ENCODE assay signal across 22 cellular contexts in the genomic region with DNA sequence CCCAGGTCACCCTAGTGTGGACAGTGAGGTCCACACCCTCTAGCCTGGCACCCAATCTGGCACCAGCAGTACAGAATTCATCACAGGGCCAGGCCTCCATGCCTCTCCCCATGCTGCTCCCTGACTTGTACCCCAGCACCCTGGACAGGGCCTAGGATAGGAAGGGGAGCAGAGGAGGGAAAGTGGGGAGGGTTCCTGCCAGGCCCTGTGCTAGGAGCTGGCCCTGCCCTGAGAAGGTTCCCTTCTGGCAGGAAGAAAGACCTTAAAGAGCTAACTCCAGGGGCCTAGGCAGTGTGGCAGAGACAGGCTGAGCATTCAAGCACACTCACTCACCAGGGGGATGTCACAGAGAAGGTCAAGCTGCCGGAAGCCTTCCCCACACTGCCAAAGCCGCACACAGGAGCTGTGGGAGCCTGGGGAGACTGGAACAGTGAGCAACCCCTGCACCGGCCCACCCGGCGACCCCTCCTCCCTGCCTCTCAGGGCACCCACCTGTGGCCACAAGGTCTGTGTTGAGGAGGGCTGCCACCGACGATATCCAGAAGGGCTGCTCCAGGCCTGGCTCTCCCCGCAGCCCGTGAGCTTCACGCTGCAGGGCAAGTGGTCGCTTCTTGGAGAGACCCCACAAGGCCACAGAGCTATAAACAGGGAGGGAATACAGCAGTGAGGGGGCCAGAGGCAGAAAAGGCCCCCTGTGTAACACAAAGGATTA. TPM values are rescaled to one million over a fixed set of nuclear protein-coding genes. Genes with fewer than 3 reads are reported as not detected.
DNase-seq lines count a peak whose midpoint lies in the region; ATAC-seq, FAIRE-seq and TF ChIP-seq lines count a peak whose summit lies in the region.
"Had no signal": no experiment of that assay in that cellular context is flagged by ENCODE, and none has a peak within 500 bp of the region (broad histone marks: within the 10 kb centered on the region; RNA-seq: fewer than 3 reads in every experiment).

No MANE protein-coding gene starts in this region.

- no peak overlapping the region for H2AFZ ChIP-seq in GM12878 (ENCODE audit: control insufficient read depth, low read depth, low read length)
- H2AFZ ChIP-seq: GM23248 had no signal

- DNase-seq in Right ventricle myocardium superior (peak; percentile 28), heart left ventricle (no peak), GM12878 (ENCODE audit: low read depth, low spot score) (no peak), posterior vena cava (ENCODE audit: low spot score) (peak; percentile 69), SIG-M5 (lab: John Stamatoyannopoulos, UW) (no peak), SKM-1 (lab: John Stamatoyannopoulos, UW; ENCODE audit: unreplicated experiment) (no peak), NCI-H187 (lab: John Stamatoyannopoulos, UW) (no peak), NCI-H1105 (lab: John Stamatoyannopoulos, UW) (no peak)
- DNase-seq: AML-193, DMS79, GM23248, MG63, NCI-H1092 treated with DMSO at 0.1 percent for 48 hours, NCI-H187 treated with DMSO at 0.1 percent for 48 hours, NCI-H446, NCI-H748 treated with DMSO at 0.1 percent for 48 hours had no signal

- in situ Hi-C loops in GM12878 (cut with MboI): no loop called here

- peaks cover 5% of the 10 kb centered on the region for H3K79me2 ChIP-seq in GM12878 (ENCODE audit: control insufficient read depth, insufficient read depth, low read length)

- SMC1A ChIA-PET in GM12878 (lab: Charles Lee; ENCODE audit: uncharacterized antibody, unreplicated experiment): no interaction called here

- no peak for ATAC-seq in Right ventricle myocardium superior (ENCODE audit: poor library complexity)
- no peak for ATAC-seq in heart left ventricle
- no peak for ATAC-seq in GM12878
- ATAC-seq: Panc1, Right ventricle myocardium inferior had no signal

- no peaks in the 10 kb centered on the region for H3K27me3 ChIP-seq in heart left ventricle
- no peaks in the 10 kb centered on the region for H3K27me3 ChIP-seq in GM12878 (replicated peaks in 1 of 2; ENCODE audit: control insufficient read depth in 2 of 2, insufficient read depth in 2 of 2, low read length in 1 of 2)
- H3K27me3 ChIP-seq: MG63 had no signal

- TF ChIP-seq CTCF in heart left ventricle (IDR thresholded peaks at IDR 0.05) (no peak), GM12878 (IDR thresholded peaks at IDR 0.05 in 2 of 3, conservative IDR thresholded peaks at IDR 0.05 in 1 of 3; ENCODE audit: control insufficient read depth in 2 of 3, extremely low read depth in 1 of 3, insufficient read depth in 1 of 3, low read depth in 3 of 3, low read length in 3 of 3) (no peak)

- CTCF ChIA-PET in GM12878 (lab: Yijun Ruan, JAX): no interaction called here

- no peak for TF ChIP-seq EP300 in GM12878 (IDR thresholded peaks at IDR 0.05; ENCODE audit: borderline replicate concordance in 1 of 2, control insufficient read depth in 1 of 2, low read depth in 2 of 2, low read length in 2 of 2)

- BruUV-seq in GM12878 (replicated peaks; lab: Mats Ljungman, UMichigan): no TSS peak

- H3K9me3 ChIP-seq in heart left ventricle: no peaks in the 10 kb centered on the region
- no peaks in the 10 kb centered on the region for H3K9me3 ChIP-seq in GM12878 (replicated peaks; ENCODE audit: control insufficient read depth, insufficient read depth, low read length)
- H3K9me3 ChIP-seq: MG63 had no signal

- H4K20me1 ChIP-seq in GM12878 (ENCODE audit: control insufficient read depth, insufficient read depth): no peaks in the 10 kb centered on the region

- H3K27ac ChIP-seq in heart left ventricle (no peak overlapping the region), GM12878 (ENCODE audit: control insufficient read depth, insufficient read depth) (no peak overlapping the region)
- H3K27ac ChIP-seq: GM23248 had no signal

- H3K4me3 ChIP-seq in heart left ventricle (no peak overlapping the region), GM12878 (no peak overlapping the region)
- H3K4me3 ChIP-seq: GM23248, MG63 had no signal

- TF ChIP-seq RAD21 in GM12878 (IDR thresholded peaks at IDR 0.05; ENCODE audit: insufficient read depth, low read depth, low read length): no peak

- intact Hi-C loops in Right ventricle myocardium superior (cut with DNase I) (no loop called here), heart left ventricle (cut with DNase I) (no loop called here), GM12878 (cut with micrococcal nuclease; ENCODE audit: unreplicated experiment) (no loop called here), posterior vena cava (cut with DNase I) (no loop called here)

- FAIRE-seq in GM12878 (lab: Jason Lieb, UNC): no peak
- FAIRE-seq: A204.1, G401.6, GM12892, GM19239 had no signal

- RAD21 ChIA-PET in GM12878 (lab: Charles Lee; ENCODE audit: unreplicated experiment): no interaction called here

- H3K36me3 ChIP-seq in heart left ventricle (peaks cover 0 to 68% (median 48%) of the 10 kb centered on the region in 9 donors), GM12878 (ENCODE audit: control insufficient read depth in 2 of 2, insufficient read depth in 2 of 2, low read length in 1 of 2) (peaks cover 15 to 40% of the 10 kb centered on the region in 2 experiments)

- POLR2A ChIA-PET in GM12878 (lab: Charles Lee): no interaction called here

- no peak overlapping the region for H3K4me2 ChIP-seq in GM12878 (ENCODE audit: control insufficient read depth, insufficient read depth)

- H3K4me1 ChIP-seq in heart left ventricle (no peaks in the 10 kb centered on the region), GM12878 (ENCODE audit: control insufficient read depth, insufficient read depth, low read length) (no peaks in the 10 kb centered on the region; the same call in 1 of the 2 replicates)

- 89 to 98% (median 95%) methylated on average over 11 of the region's 11 CpGs for WGBS in heart left ventricle, 4 donors
- WGBS in GM12878 (ENCODE audit: insufficient coverage, insufficient replicate concordance, low lambda C conversion rate, missing lambda C conversion rate): 98% methylated on average over 11 of the region's 11 CpGs

- TF ChIP-seq POLR2A in heart left ventricle (IDR thresholded peaks at IDR 0.05) (no peak), GM12878 (IDR thresholded peaks at IDR 0.05; ENCODE audit: low read depth, low read length) (no peak)

- no peak overlapping the region for H3K9ac ChIP-seq in GM12878 (ENCODE audit: control insufficient read depth, insufficient read depth, low read length)
- H3K9ac ChIP-seq: GM23248 had no signal

RNA-seq across cellular contexts. Expression of a gene that starts 7.4 kb away (rescaled TPM):
- total RNA-seq in Right ventricle myocardium superior: 8.9 TPM
- 10 to 100 TPM in 5 of 9 donors, 1 to 10 TPM in 4; 6.1 to 14.7 (median 10.2) TPM for total RNA-seq in heart left ventricle
- 10 to 100 TPM; 12.4 to 30.8 TPM for polyA plus RNA-seq in heart left ventricle
- 5.5 and 6.0 TPM in 2 replicates for total RNA-seq in GM12878 (2013; cell fraction: nucleolus; rRNA removed)
- total RNA-seq in GM12878 (2014; rRNA removed): 43.1 and 53.2 TPM in 2 replicates
- total RNA-seq in GM12878 (2014; rRNA removed; fragmentation: Illumina TruSeq; extraction: Trizol): 29.8 and 34.1 TPM in 2 replicates
- total RNA-seq in GM12878 (2021): 55.2 and 56.0 TPM in 2 replicates
- polyA plus RNA-seq in GM12878 (2011; ENCODE audit: low read depth): 12.3 TPM
- 8.5 and 19.5 TPM in 2 replicates for polyA plus RNA-seq in GM12878 (2011; rRNA removed)
- polyA plus RNA-seq in GM12878 (2011; cell fraction: cytosol; rRNA removed): 33.7 and 42.1 TPM in 2 replicates
- 37.6 and 55.8 TPM in 2 replicates for polyA plus RNA-seq in GM12878 (2011; cell fraction: nucleus; rRNA removed)
- 20.1 and 23.0 TPM in 2 replicates for polyA plus RNA-seq in GM12878 (2012)
- 6.6 and 30.6 TPM in 2 replicates for polyA plus RNA-seq in GM12878 (2014; fragmentation: Illumina TruSeq; extraction: Trizol)
- 10 to 100 TPM in 1 of 2 experiments, 1 to 10 TPM in 1; 4.7 to 10.6 TPM for polyA plus RNA-seq in GM12878 (2014; fragmentation: Nextera tagmentation; extraction: Ambion mirVana)
- polyA plus RNA-seq in GM12878 (2014; rRNA removed): 49.3 and 54.3 TPM in 2 replicates
- polyA plus RNA-seq in GM12878 (2016; fragmentation: Nextera tagmentation; extraction: Ambion mirVana): 10 to 100 TPM; 83.1 to 91.5 TPM
- 17.0 and 28.4 TPM in 2 replicates for polyA minus RNA-seq in GM12878 (2011; rRNA and poly(A)+ RNA removed)
- polyA minus RNA-seq in GM12878 (2011; cell fraction: cytosol; rRNA and poly(A)+ RNA removed): 12.2 and 13.9 TPM in 2 replicates
- 3.9 and 7.7 TPM in 2 replicates for polyA minus RNA-seq in GM12878 (2011; cell fraction: nucleus; rRNA and poly(A)+ RNA removed)
- 10 to 100 TPM; 13.4 to 14.9 TPM for total RNA-seq in posterior vena cava

RNA-seq across cellular contexts. Expression of a gene that starts 7.9 kb away (rescaled TPM):
- 18.1 TPM for total RNA-seq in Right ventricle myocardium superior
- total RNA-seq in heart left ventricle: 10 to 100 TPM; 11.0 to 37.5 (median 14.5) TPM
- polyA plus RNA-seq in heart left ventricle: 1 to 10 TPM; 7.0 to 9.1 TPM
- 32.7 and 38.5 TPM in 2 replicates for total RNA-seq in GM12878 (2013; cell fraction: nucleolus; rRNA removed)
- total RNA-seq in GM12878 (2014; rRNA removed): 23.7 and 25.1 TPM in 2 replicates
- 13.6 and 16.0 TPM in 2 replicates for total RNA-seq in GM12878 (2014; rRNA removed; fragmentation: Illumina TruSeq; extraction: Trizol)
- total RNA-seq in GM12878 (2021): 19.9 and 28.0 TPM in 2 replicates
- 11.2 TPM for polyA plus RNA-seq in GM12878 (2011; ENCODE audit: low read depth)
- polyA plus RNA-seq in GM12878 (2011; rRNA removed): 12.9 and 20.5 TPM in 2 replicates
- polyA plus RNA-seq in GM12878 (2011; cell fraction: cytosol; rRNA removed): 22.3 and 29.9 TPM in 2 replicates
- 185 and 199 TPM in 2 replicates for polyA plus RNA-seq in GM12878 (2011; cell fraction: nucleus; rRNA removed)
- 22.7 and 23.8 TPM in 2 replicates for polyA plus RNA-seq in GM12878 (2012)
- polyA plus RNA-seq in GM12878 (2014; fragmentation: Illumina TruSeq; extraction: Trizol): 7.8 and 20.0 TPM in 2 replicates
- 1 to 10 TPM; 2.1 to 2.2 TPM for polyA plus RNA-seq in GM12878 (2014; fragmentation: Nextera tagmentation; extraction: Ambion mirVana)
- polyA plus RNA-seq in GM12878 (2014; rRNA removed): 31.2 and 35.5 TPM in 2 replicates
- 10 to 100 TPM; 17.8 to 19.0 TPM for polyA plus RNA-seq in GM12878 (2016; fragmentation: Nextera tagmentation; extraction: Ambion mirVana)
- 7.3 and 13.4 TPM in 2 replicates for polyA minus RNA-seq in GM12878 (2011; rRNA and poly(A)+ RNA removed)
- 6.7 and 8.5 TPM in 2 replicates for polyA minus RNA-seq in GM12878 (2011; cell fraction: cytosol; rRNA and poly(A)+ RNA removed)
- 19.3 and 29.7 TPM in 2 replicates for polyA minus RNA-seq in GM12878 (2011; cell fraction: nucleus; rRNA and poly(A)+ RNA removed)
- 10 to 100 TPM; 16.5 to 22.3 TPM for total RNA-seq in posterior vena cava

RNA-seq across cellular contexts. Expression of a gene that starts 20.9 kb away (rescaled TPM):
- total RNA-seq in Right ventricle myocardium superior: not detected
- total RNA-seq in heart left ventricle: under 1 TPM in 5 of 9 donors, not detected in 4; 0.13 to 0.27 (median 0.21) TPM
- polyA plus RNA-seq in heart left ventricle: under 1 TPM; 0.06 to 0.11 TPM
- not detected in 2 replicates for total RNA-seq in GM12878 (2013; cell fraction: nucleolus; rRNA removed)
- total RNA-seq in GM12878 (2014; rRNA removed): not detected in 2 replicates
- not detected in 2 replicates for total RNA-seq in GM12878 (2014; rRNA removed; fragmentation: Illumina TruSeq; extraction: Trizol)
- total RNA-seq in GM12878 (2021): not detected in 2 replicates
- polyA plus RNA-seq in GM12878 (2011; ENCODE audit: low read depth): not detected
- polyA plus RNA-seq in GM12878 (2011; rRNA removed): not detected in 2 replicates
- not detected in 2 replicates for polyA plus RNA-seq in GM12878 (2011; cell fraction: cytosol; rRNA removed)
- polyA plus RNA-seq in GM12878 (2011; cell fraction: nucleus; rRNA removed): 0.07 TPM in 1 of 2 replicates, not detected in the other
- polyA plus RNA-seq in GM12878 (2012): 0.06 and 0.07 TPM in 2 replicates
- not detected in 2 replicates for polyA plus RNA-seq in GM12878 (2014; fragmentation: Illumina TruSeq; extraction: Trizol)
- not detected for polyA plus RNA-seq in GM12878 (2014; fragmentation: Nextera tagmentation; extraction: Ambion mirVana)
- not detected in 2 replicates for polyA plus RNA-seq in GM12878 (2014; rRNA removed)
- polyA plus RNA-seq in GM12878 (2016; fragmentation: Nextera tagmentation; extraction: Ambion mirVana): not detected
- not detected in 2 replicates for polyA minus RNA-seq in GM12878 (2011; rRNA and poly(A)+ RNA removed)
- not detected in 2 replicates for polyA minus RNA-seq in GM12878 (2011; cell fraction: cytosol; rRNA and poly(A)+ RNA removed)
- polyA minus RNA-seq in GM12878 (2011; cell fraction: nucleus; rRNA and poly(A)+ RNA removed): 0.19 TPM in 1 of 2 replicates, not detected in the other
- not detected for total RNA-seq in posterior vena cava
- total RNA-seq: GM23248 had no signal
- polyA plus RNA-seq: GM23248 had no signal

RNA-seq across cellular contexts. Expression of a gene that starts 31.1 kb away (rescaled TPM):
- total RNA-seq in Right ventricle myocardium superior (not detected), heart left ventricle (not detected), GM12878 (2014; rRNA removed) (not detected in 2 replicates), GM12878 (2014; rRNA removed; fragmentation: Illumina TruSeq; extraction: Trizol) (not detected in 2 replicates), GM12878 (2021) (not detected in 2 replicates), posterior vena cava (not detected)
- polyA plus RNA-seq in heart left ventricle (not detected), GM12878 (2011; rRNA removed) (not detected in 2 replicates), GM12878 (2014; fragmentation: Illumina TruSeq; extraction: Trizol) (not detected in 2 replicates), GM12878 (2014; fragmentation: Nextera tagmentation; extraction: Ambion mirVana) (not detected), GM12878 (2014; rRNA removed) (not detected in 2 replicates), GM12878 (2016; fragmentation: Nextera tagmentation; extraction: Ambion mirVana) (not detected)
- total RNA-seq in GM12878 (2013; cell fraction: nucleolus; rRNA removed): not detected in 2 replicates
- not detected for polyA plus RNA-seq in GM12878 (2011; ENCODE audit: low read depth)
- polyA plus RNA-seq in GM12878 (2011; cell fraction: cytosol; rRNA removed): not detected in 2 replicates
- not detected in 2 replicates for polyA plus RNA-seq in GM12878 (2011; cell fraction: nucleus; rRNA removed)
- not detected in 2 replicates for polyA plus RNA-seq in GM12878 (2012)
- polyA minus RNA-seq in GM12878 (2011; rRNA and poly(A)+ RNA removed): not detected in 2 replicates
- not detected in 2 replicates for polyA minus RNA-seq in GM12878 (2011; cell fraction: cytosol; rRNA and poly(A)+ RNA removed)
- not detected in 2 replicates for polyA minus RNA-seq in GM12878 (2011; cell fraction: nucleus; rRNA and poly(A)+ RNA removed)
- total RNA-seq: GM23248, Right ventricle myocardium inferior had no signal
- polyA plus RNA-seq: GM23248 had no signal

RNA-seq across cellular contexts. Expression of a gene that starts 33.0 kb away (rescaled TPM):
- 64.1 TPM for total RNA-seq in Right ventricle myocardium superior
- 100 to 1,000 TPM in 2 of 9 donors, 10 to 100 TPM in 7; 55.4 to 149 (median 63.9) TPM for total RNA-seq in heart left ventricle
- polyA plus RNA-seq in heart left ventricle: 100 to 1,000 TPM in 1 of 2 donors, 10 to 100 TPM in 1; 64.8 to 101 TPM
- total RNA-seq in GM12878 (2013; cell fraction: nucleolus; rRNA removed): 7.2 and 8.2 TPM in 2 replicates
- total RNA-seq in GM12878 (2014; rRNA removed): 10.7 and 11.5 TPM in 2 replicates
- total RNA-seq in GM12878 (2014; rRNA removed; fragmentation: Illumina TruSeq; extraction: Trizol): 4.2 and 4.7 TPM in 2 replicates
- 13.3 and 14.5 TPM in 2 replicates for total RNA-seq in GM12878 (2021)
- polyA plus RNA-seq in GM12878 (2011; ENCODE audit: low read depth): 4.1 TPM
- polyA plus RNA-seq in GM12878 (2011; rRNA removed): 2.7 and 4.2 TPM in 2 replicates
- 6.2 and 6.8 TPM in 2 replicates for polyA plus RNA-seq in GM12878 (2011; cell fraction: cytosol; rRNA removed)
- 21.4 and 24.7 TPM in 2 replicates for polyA plus RNA-seq in GM12878 (2011; cell fraction: nucleus; rRNA removed)
- 6.4 and 9.0 TPM in 2 replicates for polyA plus RNA-seq in GM12878 (2012)
- polyA plus RNA-seq in GM12878 (2014; fragmentation: Illumina TruSeq; extraction: Trizol): 1.9 and 4.7 TPM in 2 replicates
- polyA plus RNA-seq in GM12878 (2014; fragmentation: Nextera tagmentation; extraction: Ambion mirVana): under 1 TPM; 0.05 to 0.24 TPM
- polyA plus RNA-seq in GM12878 (2014; rRNA removed): 13.4 and 15.3 TPM in 2 replicates
- 1 to 10 TPM; 3.6 to 4.0 TPM for polyA plus RNA-seq in GM12878 (2016; fragmentation: Nextera tagmentation; extraction: Ambion mirVana)
- polyA minus RNA-seq in GM12878 (2011; rRNA and poly(A)+ RNA removed): 1.4 and 4.2 TPM in 2 replicates
- polyA minus RNA-seq in GM12878 (2011; cell fraction: cytosol; rRNA and poly(A)+ RNA removed): 0.94 and 3.1 TPM in 2 replicates
- polyA minus RNA-seq in GM12878 (2011; cell fraction: nucleus; rRNA and poly(A)+ RNA removed): 2.2 and 2.5 TPM in 2 replicates
- 10 to 100 TPM; 48.9 to 53.2 TPM for total RNA-seq in posterior vena cava

Comparison
In these comparisons a context has a peak if more than half of its experiments do, and no peak if none do; other contexts are left out.
1. DNase-seq: peak in Right ventricle myocardium superior (single experiment) and posterior vena cava (single experiment); none in heart left ventricle (0 of 5), GM12878 (single experiment), SIG-M5 (single experiment), SKM-1 (single experiment), NCI-H187 (0 of 2) and NCI-H1105 (single experiment).